Comparison of ENCODE assay signal across 1 cellular context in the genomic region with DNA sequence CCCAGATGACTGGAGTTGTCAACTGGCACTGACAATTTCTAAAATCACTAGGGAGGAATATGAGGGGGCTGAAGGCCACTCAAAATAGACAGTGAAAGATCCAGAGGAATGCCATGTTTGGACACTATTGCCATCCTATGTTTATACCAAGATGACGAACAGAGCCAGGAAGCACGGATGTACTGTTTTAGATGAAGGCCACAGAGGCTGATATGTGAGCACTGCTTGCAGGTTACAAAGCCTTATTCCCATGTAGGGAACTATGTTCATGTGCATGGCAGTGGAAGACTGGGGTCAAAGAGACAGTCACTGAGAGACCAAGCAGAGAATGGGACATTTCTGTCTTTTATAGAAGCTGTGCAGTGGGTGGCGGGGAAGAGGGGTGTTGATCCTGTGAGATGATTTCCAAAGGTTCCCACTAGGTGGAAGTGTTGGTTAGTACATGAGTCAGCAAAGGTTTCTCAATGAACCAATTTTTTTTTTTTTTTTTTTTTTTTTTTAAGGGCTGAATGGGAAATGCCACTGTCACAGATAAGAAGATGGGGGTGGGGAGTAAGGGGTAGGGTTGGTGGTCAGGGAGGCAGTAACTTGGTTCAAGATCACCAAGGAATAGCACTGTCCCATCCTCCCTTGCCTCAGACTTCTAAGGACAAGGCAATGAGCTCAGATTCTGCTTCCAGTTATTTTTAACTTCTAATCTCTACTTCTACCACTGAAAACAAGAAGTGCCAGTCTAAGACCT.
TF ChIP-seq lines count a peak whose summit lies in the region.

No MANE protein-coding gene starts in this region.

TF ChIP-seq in IMR-90, 13 proteins besides CTCF, POLR2A, EP300 and RAD21 (continued from another document):
- TF ChIP-seq, protein P1, sequence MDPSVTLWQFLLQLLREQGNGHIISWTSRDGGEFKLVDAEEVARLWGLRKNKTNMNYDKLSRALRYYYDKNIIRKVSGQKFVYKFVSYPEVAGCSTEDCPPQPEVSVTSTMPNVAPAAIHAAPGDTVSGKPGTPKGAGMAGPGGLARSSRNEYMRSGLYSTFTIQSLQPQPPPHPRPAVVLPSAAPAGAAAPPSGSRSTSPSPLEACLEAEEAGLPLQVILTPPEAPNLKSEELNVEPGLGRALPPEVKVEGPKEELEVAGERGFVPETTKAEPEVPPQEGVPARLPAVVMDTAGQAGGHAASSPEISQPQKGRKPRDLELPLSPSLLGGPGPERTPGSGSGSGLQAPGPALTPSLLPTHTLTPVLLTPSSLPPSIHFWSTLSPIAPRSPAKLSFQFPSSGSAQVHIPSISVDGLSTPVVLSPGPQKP (IDR thresholded peaks at IDR 0.05; ENCODE audit: borderline replicate concordance, low read depth, low read length), result no peak
- TF ChIP-seq CEBPB (IDR thresholded peaks at IDR 0.05; ENCODE audit: low read depth, low read length), result peak; percentile 58
- peak; percentile 50; the same call in 1 of the 2 replicates for TF ChIP-seq SMC3 (IDR thresholded peaks at IDR 0.05; ENCODE audit: low read depth, low read length)
- TF ChIP-seq NFE2L2 (IDR thresholded peaks at IDR 0.05; ENCODE audit: low read depth, low read length), result 0 out of 2 replicates have a peak, but pooled peaks have one; percentile 45
